1 cellular context compared by ENCODE assay signal in the genomic region with DNA sequence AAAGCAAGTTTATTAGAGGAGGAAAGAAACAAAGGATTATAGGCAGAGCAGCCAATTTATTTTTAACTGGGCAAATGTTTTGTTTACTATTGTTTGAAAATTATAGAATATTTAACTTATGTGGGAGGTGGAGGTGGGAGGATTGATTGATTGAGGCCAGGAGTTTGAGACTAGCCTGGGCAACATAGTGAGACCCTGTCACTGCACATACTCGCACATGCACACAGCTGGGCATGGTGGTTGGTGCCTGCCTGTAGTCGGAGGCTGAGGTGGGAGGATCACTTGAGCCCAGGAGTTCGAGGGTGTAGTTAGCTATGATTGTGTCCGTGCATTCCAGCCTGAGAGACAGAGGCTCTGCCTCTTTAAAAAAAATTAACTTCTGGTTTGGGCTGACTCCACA.
TF ChIP-seq lines count a peak whose summit lies in the region.

No MANE protein-coding gene starts in this region.

TF ChIP-seq in A549, 52 proteins besides CTCF, POLR2A, EP300 and RAD21 (continued from another document):
- no peak for TF ChIP-seq ELK1 (IDR thresholded peaks at IDR 0.05; ENCODE audit: low read depth, low read length)
- no peak for TF ChIP-seq HOXB13 (CRISPR knock-in tag; IDR thresholded peaks at IDR 0.05; ENCODE audit: low read depth)
- TF ChIP-seq CHD2 (IDR thresholded peaks at IDR 0.05; ENCODE audit: low read length, partially characterized antibody): no peak
- TF ChIP-seq FOSB (CRISPR knock-in tag; IDR thresholded peaks at IDR 0.05): no peak
- no peak for TF ChIP-seq MAZ (IDR thresholded peaks at IDR 0.05; ENCODE audit: borderline replicate concordance, low read depth, low read length)
- TF ChIP-seq FOSL2 (IDR thresholded peaks at IDR 0.05): no peak
- no peak for TF ChIP-seq FOSL2 (CRISPR knock-in tag; IDR thresholded peaks at IDR 0.05)
- no peak for TF ChIP-seq BHLHE40 (IDR thresholded peaks at IDR 0.05; ENCODE audit: low read depth, low read length)
- no peak for TF ChIP-seq KDM5A (IDR thresholded peaks at IDR 0.05)
